Comparison of ENCODE assay signal across 27 cellular contexts in genomic region chr16:80666378-80667257, GRCh38.
"Had no signal": no experiment of that assay in that cellular context is flagged by ENCODE, and none has a peak within 500 bp of the region (broad histone marks: within the 10 kb centered on the region; RNA-seq: fewer than 3 reads in every experiment).

No MANE protein-coding gene starts in this region.

- H3K4me3 Mint-ChIP-seq: activated CD8-positive, alpha-beta T cell treated with anti-CD3 and anti-CD28 coated beads, Interleukin-2, amount 10 ng/mL, durations not matched to agents 7 days and 5 days; activated naive CD4-positive, alpha-beta T cell treated with anti-CD3 and anti-CD28 coated beads, Interleukin-2, amount 10 ng/mL, durations not matched to agents 7 days and 5 days; activated naive CD8-positive, alpha-beta T cell treated with anti-CD3 and anti-CD28 coated beads, Interleukin-2, amount 50 U/mL, for 24 hours; mesothelial cell of epicardium; nephron; stimulated activated naive CD8-positive, alpha-beta T cell treated with anti-CD3 and anti-CD28 coated beads, Interleukin-15, amount 100 ng/mL, for 72 hours had no signal

- H3K36me3 ChIP-seq: brain microvascular endothelial cell, esophagus squamous epithelium, SJSA1, upper lobe of left lung had no signal

- H3K4me1 Mint-ChIP-seq: mesothelial cell of epicardium, nephron had no signal

- H2AFZ ChIP-seq: hepatocyte had no signal

- ATAC-seq: activated CD8-positive, alpha-beta T cell treated with anti-CD3 and anti-CD28 coated beads, Interleukin-2, amount 10 ng/mL, durations not matched to agents 7 days and 5 days; activated naive CD8-positive, alpha-beta T cell treated with anti-CD3 and anti-CD28 coated beads, Interleukin-2, amount 50 U/mL, for 24 hours; left colon; right cardiac atrium; stimulated activated naive CD8-positive, alpha-beta T cell treated with anti-CD3 and anti-CD28 coated beads, Interleukin-15, amount 100 ng/mL, for 72 hours had no signal

- FAIRE-seq: endothelial cell of umbilical vein, islet of Langerhans, TTC549 had no signal

- H3K79me2 ChIP-seq: hepatocyte had no signal

- DNase-seq: activated CD4-positive, alpha-beta T cell treated with anti-CD3 and anti-CD28 coated beads for 4 hours; activated CD8-positive, alpha-beta memory T cell treated with anti-CD3 and anti-CD28 coated beads, Interleukin-2, amount 50 U/mL, for 48 hours; activated CD8-positive, alpha-beta T cell treated with anti-CD3 and anti-CD28 coated beads, Interleukin-2, amount 10 ng/mL, durations not matched to agents 7 days and 5 days; activated effector memory CD4-positive, alpha-beta T cell treated with Interleukin-2 at 50 U/mL for 16 hours; activated naive CD4-positive, alpha-beta T cell treated with anti-CD3 and anti-CD28 coated beads, Interleukin-2, amount 10 ng/mL, durations not matched to agents 7 days and 5 days; activated naive CD8-positive, alpha-beta T cell treated with anti-CD3 and anti-CD28 coated beads, Interleukin-2, amount 50 U/mL, for 24 hours; activated T-cell treated with anti-CD3 and anti-CD28 coated beads, Interleukin-2, amount 50 U/mL, for 48 hours; anterior cingulate cortex; brain microvascular endothelial cell; central memory CD4-positive, alpha-beta T cell; effector CD8-positive, alpha-beta T cell; esophagus squamous epithelium; left colon; occipital lobe; right cardiac atrium; stimulated activated naive CD8-positive, alpha-beta T cell treated with anti-CD3 and anti-CD28 coated beads, Interleukin-15, amount 100 ng/mL, for 72 hours; testis; upper lobe of left lung had no signal

- H3K36me3 Mint-ChIP-seq: mesothelial cell of epicardium had no signal

- H3K27ac Mint-ChIP-seq: activated CD8-positive, alpha-beta T cell treated with anti-CD3 and anti-CD28 coated beads, Interleukin-2, amount 10 ng/mL, durations not matched to agents 7 days and 5 days; activated naive CD4-positive, alpha-beta T cell treated with anti-CD3 and anti-CD28 coated beads, Interleukin-2, amount 10 ng/mL, durations not matched to agents 7 days and 5 days; activated naive CD8-positive, alpha-beta T cell treated with anti-CD3 and anti-CD28 coated beads, Interleukin-2, amount 50 U/mL, for 24 hours; mesothelial cell of epicardium; nephron; progenitor cell of endocrine pancreas had no signal

- H3K4me3 ChIP-seq: esophagus squamous epithelium, hepatocyte, lung, SJSA1, testis, upper lobe of left lung had no signal

- H3K4me1 ChIP-seq: esophagus squamous epithelium, SJSA1, testis, upper lobe of left lung had no signal

- H3K4me2 ChIP-seq: hepatocyte had no signal

- H3K9me3 ChIP-seq: esophagus squamous epithelium, SJSA1, testis, upper lobe of left lung had no signal

- H3K27ac ChIP-seq: brain microvascular endothelial cell, esophagus squamous epithelium, hepatocyte, SJSA1, testis, upper lobe of left lung had no signal

- H3K27me3 Mint-ChIP-seq: activated naive CD4-positive, alpha-beta T cell treated with anti-CD3 and anti-CD28 coated beads, Interleukin-2, amount 10 ng/mL, durations not matched to agents 7 days and 5 days; activated naive CD8-positive, alpha-beta T cell treated with anti-CD3 and anti-CD28 coated beads, Interleukin-2, amount 50 U/mL, for 24 hours; stimulated activated naive CD8-positive, alpha-beta T cell treated with anti-CD3 and anti-CD28 coated beads, Interleukin-15, amount 100 ng/mL, for 72 hours had no signal

- H3K27me3 ChIP-seq: brain microvascular endothelial cell, esophagus squamous epithelium, hepatocyte, SJSA1, testis, upper lobe of left lung had no signal
